In the genomic region with DNA sequence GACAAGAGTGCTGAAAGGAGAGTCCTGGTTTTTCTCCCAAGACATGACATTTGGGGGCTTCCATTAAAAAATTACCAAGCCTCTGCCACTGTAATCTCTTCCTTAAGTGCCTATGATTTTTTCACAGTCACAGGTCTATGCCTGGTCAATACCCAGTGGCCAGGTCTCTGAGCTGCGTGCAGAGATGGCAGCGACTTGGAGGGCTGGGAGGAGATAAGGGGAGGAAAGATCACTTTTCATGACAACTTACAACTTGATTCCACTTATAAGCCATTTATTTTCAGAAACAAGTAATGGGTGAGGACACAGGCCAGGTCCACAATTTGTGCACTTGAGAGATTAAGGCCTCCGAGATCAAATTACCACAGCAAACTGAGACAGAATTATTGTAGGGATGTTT, we compare ENCODE assay signal across 25 cellular contexts. TPM values are rescaled to one million over a fixed set of nuclear protein-coding genes. Genes with fewer than 3 reads are reported as not detected.
"Had no signal": no experiment of that assay in that cellular context is flagged by ENCODE, and none has a peak within 500 bp of the region (broad histone marks: within the 10 kb centered on the region; RNA-seq: fewer than 3 reads in every experiment).

No MANE protein-coding gene starts in this region.

- H3K27me3 ChIP-seq: breast epithelium, right atrium auricular region, tibial nerve had no signal

- H3K4me3 ChIP-seq: breast epithelium, esophagus muscularis mucosa, heart right ventricle, left lung, lung, mucosa of descending colon, right atrium auricular region, tibial nerve had no signal

- H3K36me3 Mint-ChIP-seq: natural killer cell treated with Interleukin-12 subunit alpha and Interleukin-12 subunit beta and Interleukin-15 and Interleukin-18, amount 100 ng/mL, for 72 hours had no signal

- H3K36me3 ChIP-seq: breast epithelium, esophagus muscularis mucosa, heart right ventricle, left lung, right atrium auricular region, tibial nerve had no signal

- H3K9me3 ChIP-seq: breast epithelium, esophagus muscularis mucosa, heart right ventricle, left lung, mucosa of descending colon, right atrium auricular region, tibial nerve had no signal

- H3K9me3 Mint-ChIP-seq: central memory CD8-positive, alpha-beta T cell; natural killer cell treated with Interleukin-12 subunit alpha and Interleukin-12 subunit beta and Interleukin-15 and Interleukin-18, amount 100 ng/mL, for 72 hours had no signal

- H3K4me1 Mint-ChIP-seq: central memory CD8-positive, alpha-beta T cell had no signal

- H3K4me1 ChIP-seq: breast epithelium, foreskin keratinocyte had no signal

- H3K27ac Mint-ChIP-seq: natural killer cell treated with Interleukin-12 subunit alpha and Interleukin-12 subunit beta and Interleukin-15 and Interleukin-18, amount 100 ng/mL, for 72 hours had no signal

- H3K4me3 Mint-ChIP-seq: central memory CD8-positive, alpha-beta T cell; natural killer cell treated with Interleukin-12 subunit alpha and Interleukin-12 subunit beta and Interleukin-15 and Interleukin-18, amount 100 ng/mL, for 72 hours had no signal

- DNase-seq: activated CD4-positive, alpha-beta T cell treated with anti-CD3 and anti-CD28 coated beads for 48 hours; activated CD4-positive, alpha-beta T cell treated with anti-CD3 and anti-CD28 coated beads, Interleukin-2, amount 50 U/mL, for 48 hours; activated CD8-positive, alpha-beta memory T cell treated with anti-CD3 and anti-CD28 coated beads for 24 hours; activated gamma-delta T cell treated with Interleukin-2 at 50 U/mL for 16 hours; activated naive CD4-positive, alpha-beta T cell treated with anti-CD3 and anti-CD28 coated beads, Interleukin-2, amount 50 U/mL, for 16 hours; activated T-cell treated with anti-CD3 and anti-CD28 coated beads, Interleukin-2, amount 50 U/mL, for 1 hour; amygdala; dermis blood vessel endothelial cell; effector CD4-positive, alpha-beta T cell; foreskin keratinocyte; heart right ventricle; kidney glomerular epithelial cell; left lung; mucosa of descending colon; nucleus accumbens; stimulated activated CD4-positive, alpha-beta T cell treated with anti-CD3 and anti-CD28 coated beads, Interleukin-15, amount 100 ng/mL, for 24 hours; stimulated activated naive CD4-positive, alpha-beta T cell had no signal

- H3K27ac ChIP-seq: breast epithelium, foreskin keratinocyte, heart right ventricle, left lung, right atrium auricular region, tibial nerve had no signal

RNA-seq across cellular contexts. Expression of gene PCDHAC2, which starts 1.9 kb away (rescaled TPM):
- total RNA-seq: natural killer cell treated with Interleukin-12 subunit alpha and Interleukin-12 subunit beta and Interleukin-15 and Interleukin-18, amount 100 ng/mL, for 72 hours; T-helper 1 cell treated with Interleukin-12 subunit alpha and Interleukin-12 subunit beta and Interleukin-4 antibody, amounts not matched to agents 30 ng/mL and 1 ng/mL, for 36 hours had no signal

RNA-seq across cellular contexts. Expression of gene PCDHAC1, which starts 38.3 kb away (rescaled TPM):
- total RNA-seq: natural killer cell treated with Interleukin-12 subunit alpha and Interleukin-12 subunit beta and Interleukin-15 and Interleukin-18, amount 100 ng/mL, for 72 hours; T-helper 1 cell treated with Interleukin-12 subunit alpha and Interleukin-12 subunit beta and Interleukin-4 antibody, amounts not matched to agents 30 ng/mL and 1 ng/mL, for 36 hours had no signal
- polyA plus RNA-seq: heart right ventricle had no signal
